In the genomic region with DNA sequence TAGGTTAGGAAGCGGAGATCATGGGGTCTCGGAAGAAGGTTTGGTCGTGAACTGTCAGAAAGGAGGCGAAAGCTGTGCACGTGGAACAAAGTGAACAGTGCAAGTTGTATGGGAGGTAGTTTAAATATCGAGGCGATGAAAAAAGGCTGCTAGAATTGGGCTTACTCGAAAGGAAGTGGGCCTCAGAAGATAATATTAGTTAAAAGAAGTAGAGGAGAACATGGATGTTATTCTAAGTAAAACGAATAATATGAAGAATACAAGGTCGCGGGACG, we compare ENCODE assay signal across 8 cellular contexts. TPM values are rescaled to one million over a fixed set of nuclear protein-coding genes. Genes with fewer than 3 reads are reported as not detected.
DNase-seq lines count a peak whose midpoint lies in the region; ATAC-seq and TF ChIP-seq lines count a peak whose summit lies in the region.

No MANE protein-coding gene starts in this region.

- peak overlapping the region; percentile 99 for H3K4me3 Mint-ChIP-seq in activated CD8-positive, alpha-beta T cell treated with anti-CD3 and anti-CD28 coated beads for 36 hours

- no peaks in the 10 kb centered on the region for H3K9me3 Mint-ChIP-seq in activated CD8-positive, alpha-beta T cell treated with anti-CD3 and anti-CD28 coated beads for 36 hours

- no peaks in the 10 kb centered on the region for H3K27me3 ChIP-seq in cardiac muscle cell
- H3K27me3 ChIP-seq in iPS-20b (ENCODE audit: insufficient read depth, low read length): no peaks in the 10 kb centered on the region
- H3K27me3 ChIP-seq in suprapubic skin: no peaks in the 10 kb centered on the region

- TF ChIP-seq POLR2A in suprapubic skin (IDR thresholded peaks at IDR 0.05): no peak

- no peak for TF ChIP-seq EP300 in suprapubic skin (IDR thresholded peaks at IDR 0.05)

- ATAC-seq in left cardiac atrium: no peak
- no peak for ATAC-seq in activated CD8-positive, alpha-beta T cell treated with anti-CD3 and anti-CD28 coated beads for 36 hours
- no peak for ATAC-seq in GM21786 (IDR thresholded peaks at IDR 0.05; ENCODE audit: unreplicated experiment)

- CTCF ChIA-PET in activated CD8-positive, alpha-beta T cell treated with anti-CD3 and anti-CD28 coated beads for 36 hours (lab: Charles Lee): interaction anchor here (1.4 kb wide), 2 partner anchors 12 to 34 kb away, joined by 4 to 5 read pairs; no protein-coding TSS in a partner anchor

- no peaks in the 10 kb centered on the region for H3K27me3 Mint-ChIP-seq in activated CD8-positive, alpha-beta T cell treated with anti-CD3 and anti-CD28 coated beads for 36 hours

- no peak for DNase-seq in cardiac muscle cell (ENCODE audit: low read depth in 1 of 2, low spot score in 1 of 2)
- DNase-seq in left cardiac atrium: no peak
- DNase-seq in activated CD8-positive, alpha-beta T cell treated with anti-CD3 and anti-CD28 coated beads for 36 hours: no peak
- no peak for DNase-seq in suprapubic skin (ENCODE audit: low spot score in 2 of 2)
- no peak for DNase-seq in dermis blood vessel endothelial cell
- no peak for DNase-seq in GDM1 (lab: John Stamatoyannopoulos, UW)

- no peak for TF ChIP-seq CTCF in cardiac muscle cell (IDR thresholded peaks at IDR 0.05; ENCODE audit: low read depth, low read length)
- TF ChIP-seq CTCF in activated CD8-positive, alpha-beta T cell treated with anti-CD3 and anti-CD28 coated beads for 36 hours (IDR thresholded peaks at IDR 0.05): no peak
- no peak for TF ChIP-seq CTCF in suprapubic skin (IDR thresholded peaks at IDR 0.05)

- POLR2A ChIA-PET in activated CD8-positive, alpha-beta T cell treated with anti-CD3 and anti-CD28 coated beads for 36 hours (lab: Charles Lee): interaction anchor here (1.4 to 2.0 kb wide), 2 partner anchors 38 to 275 kb away, joined by 3 to 4 read pairs; no protein-coding TSS in a partner anchor

- peak overlapping the region; percentile 91 for H3K27ac Mint-ChIP-seq in activated CD8-positive, alpha-beta T cell treated with anti-CD3 and anti-CD28 coated beads for 36 hours

- intact Hi-C loops in left cardiac atrium (cut with DNase I): no loop called here
- intact Hi-C loops in activated CD8-positive, alpha-beta T cell treated with anti-CD3 and anti-CD28 coated beads for 36 hours (cut with micrococcal nuclease): no loop called here

- H3K36me3 ChIP-seq in cardiac muscle cell (peaks cover 10% of the 10 kb centered on the region), iPS-20b (ENCODE audit: insufficient read depth, low read depth, low read length) (peaks cover 20% of the 10 kb centered on the region), suprapubic skin (no peaks in the 10 kb centered on the region)

- peak overlapping the region; percentile 90 for H3K9ac ChIP-seq in iPS-20b (ENCODE audit: low read depth, low read length)

- H3K27ac ChIP-seq in cardiac muscle cell: peak overlapping the region; percentile 78
- H3K27ac ChIP-seq in iPS-20b (ENCODE audit: low read length): no peak overlapping the region
- peak overlapping the region; percentile 84 for H3K27ac ChIP-seq in suprapubic skin

- H3K9me3 ChIP-seq in cardiac muscle cell (ENCODE audit: low read depth): no peaks in the 10 kb centered on the region
- H3K9me3 ChIP-seq in iPS-20b (ENCODE audit: insufficient read depth, low read depth, low read length): no peaks in the 10 kb centered on the region
- no peaks in the 10 kb centered on the region for H3K9me3 ChIP-seq in suprapubic skin

- H3K4me3 ChIP-seq in cardiac muscle cell (peak overlapping the region; percentile 88), iPS-20b (ENCODE audit: low read length) (peak overlapping the region; percentile 97), suprapubic skin (peak overlapping the region; percentile 92)

- 1% methylated on average over 12 of the region's 12 CpGs for WGBS in suprapubic skin

- H3K4me1 Mint-ChIP-seq in activated CD8-positive, alpha-beta T cell treated with anti-CD3 and anti-CD28 coated beads for 36 hours (ENCODE audit: low read depth): peaks cover 59% of the 10 kb centered on the region

- peaks cover 19% of the 10 kb centered on the region for H3K4me1 ChIP-seq in cardiac muscle cell (ENCODE audit: low read depth)
- H3K4me1 ChIP-seq in iPS-20b (ENCODE audit: insufficient read depth, low read length): peaks cover 8% of the 10 kb centered on the region
- H3K4me1 ChIP-seq in suprapubic skin: peaks cover 31% of the 10 kb centered on the region

- H3K36me3 Mint-ChIP-seq in activated CD8-positive, alpha-beta T cell treated with anti-CD3 and anti-CD28 coated beads for 36 hours (ENCODE audit: low read depth): peaks cover 42% of the 10 kb centered on the region

RNA-seq across cellular contexts. Expression of a gene that starts 0.6 kb away (rescaled TPM):
- total RNA-seq in cardiac muscle cell: 20.9 and 31.5 TPM in 2 replicates
- polyA plus RNA-seq in cardiac muscle cell: 20.8 and 23.3 TPM in 2 replicates
- total RNA-seq in left cardiac atrium: 10 to 100 TPM; 11.9 to 22.6 TPM
- 10 to 100 TPM; 61.6 to 63.0 TPM for total RNA-seq in activated CD8-positive, alpha-beta T cell treated with anti-CD3 and anti-CD28 coated beads for 36 hours
- 10 to 100 TPM; 13.1 to 24.5 (median 16.1) TPM for total RNA-seq in suprapubic skin
- 25.5 and 29.9 TPM in 2 replicates for total RNA-seq in dermis blood vessel endothelial cell

RNA-seq across cellular contexts. Expression of a gene that starts 0.7 kb away (rescaled TPM):
- total RNA-seq in cardiac muscle cell (5.7 and 16.5 TPM in 2 replicates), left cardiac atrium (10 to 100 TPM; 16.4 to 20.0 TPM), suprapubic skin (10 to 100 TPM; 19.6 to 34.4 (median 25.1) TPM), dermis blood vessel endothelial cell (19.9 and 26.1 TPM in 2 replicates)
- 9.1 and 12.5 TPM in 2 replicates for polyA plus RNA-seq in cardiac muscle cell
- 10 to 100 TPM; 18.5 to 20.4 TPM for total RNA-seq in activated CD8-positive, alpha-beta T cell treated with anti-CD3 and anti-CD28 coated beads for 36 hours
